2 cellular contexts compared by ENCODE assay signal in genomic region chr1:67731322-67731721, GRCh38.
TF ChIP-seq lines count a peak whose summit lies in the region.

No MANE protein-coding gene starts in this region.

TF ChIP-seq in GM23338, 12 proteins besides CTCF, POLR2A, EP300 and RAD21:
- TF ChIP-seq ETS1 (IDR thresholded peaks at IDR 0.05): no peak
- TF ChIP-seq JUNB (IDR thresholded peaks at IDR 0.05; ENCODE audit: unreplicated experiment): no peak
- no peak for TF ChIP-seq POLR2AphosphoS5 (IDR thresholded peaks at IDR 0.05; ENCODE audit: low read depth)
- TF ChIP-seq CREB1 (CRISPR knock-in tag; IDR thresholded peaks at IDR 0.05; ENCODE audit: low read depth): no peak
- TF ChIP-seq EZH2 (IDR thresholded peaks at IDR 0.05; ENCODE audit: low read depth, unreplicated experiment): no peak
- no peak for TF ChIP-seq ZNF462 (CRISPR knock-in tag; IDR thresholded peaks at IDR 0.05)
- TF ChIP-seq NANOG (IDR thresholded peaks at IDR 0.05; ENCODE audit: borderline replicate concordance): no peak
- no peak for TF ChIP-seq ZNF114 (CRISPR knock-in tag; IDR thresholded peaks at IDR 0.05)
- TF ChIP-seq ZNF331 (CRISPR knock-in tag; IDR thresholded peaks at IDR 0.05; ENCODE audit: low read depth): no peak
- no peak for TF ChIP-seq EZH2phosphoT487 (IDR thresholded peaks at IDR 0.05; ENCODE audit: unreplicated experiment)
- no peak for TF ChIP-seq REST (IDR thresholded peaks at IDR 0.05; ENCODE audit: unreplicated experiment)
- no peak for TF ChIP-seq STAT1 (IDR thresholded peaks at IDR 0.05; ENCODE audit: unreplicated experiment)
TF ChIP-seq in GM23338: peak in this region for 0.

TF ChIP-seq in K562, 482 proteins besides CTCF, POLR2A, EP300 and RAD21:
- TF ChIP-seq ZFP36 (IDR thresholded peaks at IDR 0.05; ENCODE audit: low read depth, low read length, partially characterized antibody) (peak; percentile 99), ZKSCAN8 (CRISPR knock-in tag; IDR thresholded peaks at IDR 0.05) (0 out of 2 replicates have a peak, but pooled peaks have one; percentile 10), MGA (IDR thresholded peaks at IDR 0.05) (peak; percentile 47), L3MBTL2 (IDR thresholded peaks at IDR 0.05) (peak; percentile 41; the same call in 1 of the 2 replicates), POLR2B (IDR thresholded peaks at IDR 0.05; ENCODE audit: low read depth, partially characterized antibody) (no peak), RBM22 (IDR thresholded peaks at IDR 0.05; ENCODE audit: low read depth, low read length, poor library complexity, severe bottlenecking) (no peak), CBFA2T3 (IDR thresholded peaks at IDR 0.05) (0 out of 2 replicates have a peak, but pooled peaks have one; percentile 8), TSHZ1 (CRISPR knock-in tag; IDR thresholded peaks at IDR 0.05) (no peak), ZNF717 (CRISPR knock-in tag; IDR thresholded peaks at IDR 0.05) (no peak), CHD2 (IDR thresholded peaks at IDR 0.05; ENCODE audit: low read depth, low read length) (no peak), ZNF24 (IDR thresholded peaks at IDR 0.05) (0 out of 2 replicates have a peak, but pooled peaks have one; percentile 6), ZNF449 (CRISPR knock-in tag; IDR thresholded peaks at IDR 0.05) (no peak), SMARCA5 (IDR thresholded peaks at IDR 0.05) (peak; percentile 68; the same call in 1 of the 2 replicates), ADNP (tag; IDR thresholded peaks at IDR 0.05) (peak; percentile 42; the same call in 1 of the 2 replicates), ZNF436 (CRISPR knock-in tag; IDR thresholded peaks at IDR 0.05) (peak; percentile 82), RCOR1 (IDR thresholded peaks at IDR 0.05; ENCODE audit: borderline replicate concordance in 1 of 2, low read depth in 2 of 2, low read length in 2 of 2) (0 out of 4 replicates have a peak, but pooled peaks of 1 of the 2 experiments have one; percentile 15), IRF1 (CRISPR knock-in tag; IDR thresholded peaks at IDR 0.05; ENCODE audit: borderline replicate concordance) (no peak), GATAD2B (IDR thresholded peaks at IDR 0.05; ENCODE audit: borderline replicate concordance) (no peak), NRF1 (conservative IDR thresholded peaks at IDR 0.05 in 1 of 2, IDR thresholded peaks at IDR 0.05 in 1 of 2) (peak; percentile 58 to 59; a peak in 3 of 4 replicates), HBP1 (CRISPR knock-in tag; IDR thresholded peaks at IDR 0.05) (no peak), BCOR (IDR thresholded peaks at IDR 0.05) (peak; percentile 65), ASH1L (IDR thresholded peaks at IDR 0.05; ENCODE audit: borderline replicate concordance, low read depth, partially characterized antibody) (no peak), PKNOX1 (IDR thresholded peaks at IDR 0.05) (no peak), DPF2 (IDR thresholded peaks at IDR 0.05) (peak; percentile 42; the same call in 1 of the 2 replicates), ZNF592 (IDR thresholded peaks at IDR 0.05) (peak; percentile 64; the same call in 1 of the 2 replicates)
